In genomic region chr22:17013396-17014100, GRCh38 we compare ENCODE assay signal across 21 cellular contexts. TPM values are rescaled to one million over a fixed set of nuclear protein-coding genes. Genes with fewer than 3 reads are reported as not detected.
DNase-seq lines count a peak whose midpoint lies in the region; FAIRE-seq and TF ChIP-seq lines count a peak whose summit lies in the region.
"Had no signal": no experiment of that assay in that cellular context is flagged by ENCODE, and none has a peak within 500 bp of the region (broad histone marks: within the 10 kb centered on the region; RNA-seq: fewer than 3 reads in every experiment).

No MANE protein-coding gene starts in this region.

- peaks cover 2% of the 10 kb centered on the region for H3K36me3 Mint-ChIP-seq in neural crest cell (ENCODE audit: low read depth)
- H3K36me3 Mint-ChIP-seq: CD8-positive, alpha-beta memory T cell; IgD-negative memory B cell had no signal

- peak overlapping the region; percentile 92 for H3K27ac Mint-ChIP-seq in neural crest cell (ENCODE audit: unreplicated experiment)
- H3K27ac Mint-ChIP-seq: CD8-positive, alpha-beta memory T cell; IgD-negative memory B cell had no signal

- H3K4me3 ChIP-seq in dorsolateral prefrontal cortex, result peak overlapping the region in 3 of 59 donors; percentile 4 to 48 (median 17)
- H3K4me3 ChIP-seq: BLaER1 treated with 17β-estradiol and CSF1 and Interleukin-3, amounts not matched to agents 10 nM and 100 nM; SJCRH30 had no signal

- peaks cover 16% of the 10 kb centered on the region for H3K4me1 Mint-ChIP-seq in neural crest cell
- H3K4me1 Mint-ChIP-seq: CD8-positive, alpha-beta memory T cell; IgD-negative memory B cell had no signal

- H3K27me3 ChIP-seq in dorsolateral prefrontal cortex, result peaks cover 0 to 32% (median 3%) of the 10 kb centered on the region in 45 donors
- H3K27me3 ChIP-seq: BLaER1 treated with 17β-estradiol and CSF1 and Interleukin-3, amounts not matched to agents 10 nM and 100 nM; SJCRH30 had no signal

- H3K9me3 Mint-ChIP-seq in neural crest cell, result peaks cover 3% of the 10 kb centered on the region

- peak overlapping the region; percentile 34 to 96 (median 90) for H3K27ac ChIP-seq in dorsolateral prefrontal cortex
- H3K27ac ChIP-seq: BLaER1 treated with 17β-estradiol and CSF1 and Interleukin-3, amounts not matched to agents 10 nM and 100 nM; SJCRH30 had no signal

- FAIRE-seq in RCC 7860 (lab: Jason Lieb, UNC), result no peak
- FAIRE-seq: GM19239, HTR-8/SVneo had no signal

- intact Hi-C loops in dorsolateral prefrontal cortex (cut with DNase I), result no loop called here

- peaks cover 18% of the 10 kb centered on the region for H3K27me3 Mint-ChIP-seq in neural crest cell (ENCODE audit: low read depth)

- DNase-seq in Ammon's horn (ENCODE audit: low spot score), result peak; percentile 57
- DNase-seq in RPMI7951 (ENCODE audit: low read depth), result peak; percentile 12
- DNase-seq in dorsolateral prefrontal cortex, result no peak
- DNase-seq in neural crest cell (ENCODE audit: low read depth, low spot score), result no peak
- DNase-seq in RCC 7860 (ENCODE audit: low spot score), result no peak
- DNase-seq in HPDE6-E6E7 (ENCODE audit: extremely low spot score), result no peak
- DNase-seq in T-helper 2 cell, result no peak
- DNase-seq in NCI-H187 (lab: John Stamatoyannopoulos, UW), result no peak
- DNase-seq: CD8-positive, alpha-beta memory T cell; HCEC 1CT; NCI-H187 treated with DMSO at 0.1 percent for 48 hours; NCI-H345; NCI-H69; RPMI8226; SJCRH30 had no signal

- TF ChIP-seq CTCF in dorsolateral prefrontal cortex (IDR thresholded peaks at IDR 0.05 in 54 of 56, conservative IDR thresholded peaks at IDR 0.05 in 2 of 56; ENCODE audit: low read depth in 1 of 56, partially characterized antibody in 56 of 56), result peak in 1 of 56 donors; percentile 4
- no peak for TF ChIP-seq CTCF in neural crest cell (conservative IDR thresholded peaks at IDR 0.05)

- H3K4me3 Mint-ChIP-seq in neural crest cell, result peak overlapping the region; percentile 25
- H3K4me3 Mint-ChIP-seq: CD8-positive, alpha-beta memory T cell; IgD-negative memory B cell had no signal

RNA-seq across cellular contexts. Expression of gene GAB4, which starts 5.5 kb away (rescaled TPM):
- total RNA-seq in RPMI7951 (2014; rRNA removed; shearing (Covaris generic)), result not detected in 2 replicates
- total RNA-seq in dorsolateral prefrontal cortex (under 1 TPM in 2 of 120 experiments, not detected in 118; 0.17 to 0.23 TPM), neural crest cell (not detected in 2 replicates)
- total RNA-seq: A172; CD8-positive, alpha-beta memory T cell; LHCN-M2; SJCRH30 had no signal

Comparison
In these comparisons a context has a peak if more than half of its experiments do, and no peak if none do; other contexts are left out.
1. DNase-seq: peak in Ammon's horn (single experiment) and RPMI7951 (single experiment); none in dorsolateral prefrontal cortex (0 of 10), neural crest cell (single experiment), RCC 7860 (single experiment), HPDE6-E6E7 (single experiment), T-helper 2 cell (0 of 5) and NCI-H187 (0 of 2).